Comparison of ENCODE assay signal across 15 cellular contexts in genomic region chr21:21664871-21665270, GRCh38.
"Had no signal": no experiment of that assay in that cellular context is flagged by ENCODE, and none has a peak within 500 bp of the region (broad histone marks: within the 10 kb centered on the region; RNA-seq: fewer than 3 reads in every experiment).

No MANE protein-coding gene starts in this region.

- H3K4me1 ChIP-seq: esophagus squamous epithelium, right atrium auricular region, sigmoid colon, uterus had no signal

- H3K27me3 ChIP-seq: esophagus squamous epithelium, hepatocyte, ovary, right atrium auricular region, sigmoid colon, uterus had no signal

- H3K4me2 ChIP-seq: hepatocyte, smooth muscle cell had no signal

- H3K27ac ChIP-seq: esophagus squamous epithelium, hepatocyte, ovary, right atrium auricular region, sigmoid colon, uterus had no signal

- H3K36me3 ChIP-seq: esophagus squamous epithelium, ovary, right atrium auricular region, sigmoid colon, uterus had no signal

- H3K4me3 ChIP-seq: esophagus squamous epithelium, hepatocyte, ovary, right atrium auricular region, sigmoid colon, smooth muscle cell, uterus had no signal

- DNase-seq: effector memory CD8-positive, alpha-beta T cell; esophagus squamous epithelium; head of caudate nucleus; mammary epithelial cell; naive thymus-derived CD4-positive, alpha-beta T cell; nucleus accumbens; ovary; sigmoid colon; stimulated activated CD4-positive, alpha-beta T cell treated with anti-CD3 and anti-CD28 coated beads, Interleukin-2, amount 100 ng/mL, for 48 hours; stimulated activated naive CD4-positive, alpha-beta T cell treated with Interleukin-2 at 50 U/mL for 16 hours; uterus had no signal

- ATAC-seq: effector memory CD8-positive, alpha-beta T cell; left lobe of liver; naive thymus-derived CD4-positive, alpha-beta T cell had no signal

- H3K9me3 ChIP-seq: esophagus squamous epithelium, ovary, right atrium auricular region, sigmoid colon, uterus had no signal

- H2AFZ ChIP-seq: hepatocyte had no signal

- H3K79me2 ChIP-seq: hepatocyte had no signal
